In the genomic region with DNA sequence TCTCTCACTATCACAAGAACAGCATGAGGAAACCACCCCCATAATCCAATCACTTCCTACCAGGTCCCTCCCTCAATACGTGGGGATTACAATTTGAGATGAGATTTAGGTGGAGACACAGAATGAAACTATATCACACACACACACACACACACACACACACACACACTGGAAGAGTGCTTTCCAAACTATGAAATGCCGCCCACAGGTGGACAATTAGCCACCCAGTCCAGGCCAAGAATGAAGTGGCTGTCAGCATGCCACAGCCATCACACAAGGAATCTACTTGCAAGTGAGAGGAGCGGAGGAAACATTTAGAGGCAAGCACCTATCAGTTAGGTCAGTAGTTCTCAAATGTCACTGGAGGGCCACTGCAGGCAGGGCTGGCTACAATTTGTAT, we compare ENCODE assay signal across 18 cellular contexts.
A peak's percentile ranks its signal among the peaks of the same experiment; 100 is the strongest.
DNase-seq lines count a peak whose midpoint lies in the region; ATAC-seq, FAIRE-seq and TF ChIP-seq lines count a peak whose summit lies in the region.
"Had no signal": no experiment of that assay in that cellular context is flagged by ENCODE, and none has a peak within 500 bp of the region (broad histone marks: within the 10 kb centered on the region; RNA-seq: fewer than 3 reads in every experiment).

No MANE protein-coding gene starts in this region.

- no peaks in the 10 kb centered on the region for H3K27me3 Mint-ChIP-seq in activated CD4-positive, alpha-beta T cell treated with anti-CD3 and anti-CD28 coated beads, Interleukin-2, amount 10 ng/mL, durations not matched to agents 24 days and 14 days
- H3K27me3 Mint-ChIP-seq in mesothelial cell of epicardium (ENCODE audit: low read depth) = no peaks in the 10 kb centered on the region
- H3K27me3 Mint-ChIP-seq: CD4-positive, alpha-beta T cell had no signal

- intact Hi-C loops in activated CD4-positive, alpha-beta T cell treated with anti-CD3 and anti-CD28 coated beads, Interleukin-2, amount 10 ng/mL, durations not matched to agents 24 days and 14 days (cut with micrococcal nuclease) = no loop called here
- intact Hi-C loops in kidney (cut with DNase I) = loop anchor here (10.0 kb wide), 1 partner anchor 965 kb away; no protein-coding TSS in a partner anchor

- H3K4me1 Mint-ChIP-seq in activated CD4-positive, alpha-beta T cell treated with anti-CD3 and anti-CD28 coated beads, Interleukin-2, amount 10 ng/mL, durations not matched to agents 24 days and 14 days = peaks cover 5% of the 10 kb centered on the region
- H3K4me1 Mint-ChIP-seq in mesothelial cell of epicardium = peaks cover 31% of the 10 kb centered on the region
- H3K4me1 Mint-ChIP-seq: H9 had no signal

- no peak overlapping the region for H3K9ac ChIP-seq in kidney (ENCODE audit: low read length in 2 of 2)

- TF ChIP-seq CTCF in kidney (IDR thresholded peaks at IDR 0.05; ENCODE audit: borderline replicate concordance, extremely low read depth, insufficient read depth) = no peak
- no peak for TF ChIP-seq CTCF in mesothelial cell of epicardium (IDR thresholded peaks at IDR 0.05; ENCODE audit: unreplicated experiment)

- no peaks in the 10 kb centered on the region for H3K9me3 ChIP-seq in kidney (ENCODE audit: control insufficient read depth in 1 of 2, low read length in 2 of 2)
- H3K9me3 ChIP-seq: Caco-2 had no signal

- no peak overlapping the region for H3K27ac Mint-ChIP-seq in activated CD4-positive, alpha-beta T cell treated with anti-CD3 and anti-CD28 coated beads, Interleukin-2, amount 10 ng/mL, durations not matched to agents 24 days and 14 days
- H3K27ac Mint-ChIP-seq in mesothelial cell of epicardium = peak overlapping the region; percentile 63
- H3K27ac Mint-ChIP-seq: CD4-positive, alpha-beta T cell; H9 had no signal

- H3K4me3 ChIP-seq in kidney (ENCODE audit: low read length in 2 of 2) = no peak overlapping the region

- no peaks in the 10 kb centered on the region for H3K36me3 ChIP-seq in kidney (ENCODE audit: control insufficient read depth in 1 of 2, insufficient read depth in 2 of 2, low read length in 2 of 2)

- no peak overlapping the region for H3K27ac ChIP-seq in kidney (ENCODE audit: low read depth in 2 of 2, low read length in 2 of 2)
- H3K27ac ChIP-seq: C4-2B had no signal

- no peaks in the 10 kb centered on the region for H3K36me3 Mint-ChIP-seq in activated CD4-positive, alpha-beta T cell treated with anti-CD3 and anti-CD28 coated beads, Interleukin-2, amount 10 ng/mL, durations not matched to agents 24 days and 14 days (ENCODE audit: low read depth)
- peaks cover 18% of the 10 kb centered on the region for H3K36me3 Mint-ChIP-seq in mesothelial cell of epicardium

- no peaks in the 10 kb centered on the region for H3K4me1 ChIP-seq in kidney (ENCODE audit: control insufficient read depth in 1 of 2, insufficient read depth in 1 of 2, low read depth in 1 of 2, low read length in 2 of 2)
- H3K4me1 ChIP-seq: Caco-2 had no signal

- FAIRE-seq in kidney (lab: Jason Lieb, UNC) = no peak
- FAIRE-seq: D721Med, G401.6, GM12891, GM19239, H1, HepG2 had no signal

- H3K9me3 Mint-ChIP-seq in activated CD4-positive, alpha-beta T cell treated with anti-CD3 and anti-CD28 coated beads, Interleukin-2, amount 10 ng/mL, durations not matched to agents 24 days and 14 days = peaks cover 17% of the 10 kb centered on the region
- H3K9me3 Mint-ChIP-seq in mesothelial cell of epicardium = peaks cover 9% of the 10 kb centered on the region
- H3K9me3 Mint-ChIP-seq: CD4-positive, alpha-beta T cell had no signal

- no peak overlapping the region for H3K4me3 Mint-ChIP-seq in activated CD4-positive, alpha-beta T cell treated with anti-CD3 and anti-CD28 coated beads, Interleukin-2, amount 10 ng/mL, durations not matched to agents 24 days and 14 days
- no peak overlapping the region for H3K4me3 Mint-ChIP-seq in mesothelial cell of epicardium
- H3K4me3 Mint-ChIP-seq: CD4-positive, alpha-beta T cell; H9 had no signal

- no peak for ATAC-seq in esophagus mucosa
- ATAC-seq: HepG2 had no signal

- DNase-seq in activated CD4-positive, alpha-beta T cell treated with anti-CD3 and anti-CD28 coated beads, Interleukin-2, amount 10 ng/mL, durations not matched to agents 24 days and 14 days = peak; percentile 30
- no peak for DNase-seq in activated CD4-positive, alpha-beta T cell treated with anti-CD3 and anti-CD28 coated beads, Interleukin-2, amount 50 U/mL, for 48 hours
- DNase-seq in kidney (peak; percentile 16), mesothelial cell of epicardium (ENCODE audit: low spot score in 2 of 2, unreplicated experiment in 2 of 2) (no peak), kidney glomerular epithelial cell (lab: John Stamatoyannopoulos, UW) (no peak)
- DNase-seq: ACHN; AML-193; Caco-2; CD4-positive, alpha-beta T cell; H9 had no signal

Comparison
In these comparisons a context has a peak if more than half of its experiments do, and no peak if none do; other contexts are left out.
1. DNase-seq: peak in activated CD4-positive, alpha-beta T cell treated with anti-CD3 and anti-CD28 coated beads, Interleukin-2, amount 10 ng/mL, durations not matched to agents 24 days and 14 days (single experiment) and kidney (single experiment); none in activated CD4-positive, alpha-beta T cell treated with anti-CD3 and anti-CD28 coated beads, Interleukin-2, amount 50 U/mL, for 48 hours (0 of 2), mesothelial cell of epicardium (0 of 2) and kidney glomerular epithelial cell (single experiment).